Comparison of ENCODE assay signal across 16 cellular contexts in the genomic region with DNA sequence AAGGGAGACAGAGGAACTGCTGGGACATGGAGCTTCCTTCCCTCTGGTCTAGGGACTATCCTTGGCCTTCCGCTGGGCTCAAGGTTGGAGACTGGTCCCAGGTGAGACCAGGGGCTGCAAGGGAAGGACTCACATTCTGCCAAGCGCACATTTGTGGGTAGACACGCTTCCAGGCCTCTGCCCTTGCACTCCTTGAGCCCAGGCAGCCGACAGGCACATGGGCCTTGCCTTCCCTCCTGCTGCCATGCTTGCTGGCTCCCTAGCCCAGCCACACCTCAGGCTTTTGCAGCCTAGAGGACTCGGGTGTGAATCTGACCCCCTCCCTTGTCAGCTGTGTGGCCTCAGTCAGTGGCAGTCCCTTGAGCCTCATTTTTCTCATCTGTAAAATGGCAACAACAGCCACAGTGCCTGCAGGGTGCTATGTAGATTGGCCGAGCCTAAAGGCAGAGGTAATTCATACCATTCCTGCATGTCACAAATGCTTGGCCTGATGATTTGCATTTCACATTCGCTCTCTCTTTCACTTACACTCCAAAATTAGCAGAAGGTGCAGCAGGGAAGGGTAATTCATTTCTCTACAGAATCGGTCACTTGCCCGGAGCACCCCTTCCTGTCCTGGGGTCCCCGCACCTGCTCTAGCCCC.
"Had no signal": no experiment of that assay in that cellular context is flagged by ENCODE, and none has a peak within 500 bp of the region (broad histone marks: within the 10 kb centered on the region; RNA-seq: fewer than 3 reads in every experiment).

No MANE protein-coding gene starts in this region.

- H3K27ac Mint-ChIP-seq: activated B cell treated with CpG ODN at 0.5 μM for 24 hours; activated CD8-positive, alpha-beta T cell treated with anti-CD3 and anti-CD28 coated beads for 36 hours had no signal

- H3K27ac ChIP-seq: cardiac muscle cell, gastroesophageal sphincter, parathyroid adenoma, tibial nerve, vagina had no signal

- H3K4me1 Mint-ChIP-seq: activated B cell treated with CpG ODN at 0.5 μM for 24 hours had no signal

- H3K4me3 Mint-ChIP-seq: activated B cell treated with CpG ODN at 0.5 μM for 24 hours; activated CD8-positive, alpha-beta T cell treated with anti-CD3 and anti-CD28 coated beads for 36 hours; activated T-cell treated with anti-CD3 and anti-CD28 coated beads, Interleukin-2, amount 50 U/mL, for 4 hours; neural crest cell had no signal

- H3K36me3 ChIP-seq: cardiac muscle cell, gastroesophageal sphincter, tibial nerve, vagina had no signal

- H3K4me3 ChIP-seq: cardiac muscle cell, gastroesophageal sphincter, tibial nerve, vagina had no signal

- H3K9me3 Mint-ChIP-seq: activated B cell treated with CpG ODN at 0.5 μM for 24 hours; activated CD8-positive, alpha-beta T cell treated with anti-CD3 and anti-CD28 coated beads for 36 hours; activated T-cell treated with anti-CD3 and anti-CD28 coated beads, Interleukin-2, amount 50 U/mL, for 4 hours; neural crest cell had no signal

- ATAC-seq: activated CD8-positive, alpha-beta T cell treated with anti-CD3 and anti-CD28 coated beads for 36 hours; activated T-cell treated with anti-CD3 and anti-CD28 coated beads, Interleukin-2, amount 50 U/mL, for 4 hours; gastroesophageal sphincter had no signal

- H3K9me3 ChIP-seq: vagina had no signal

- H3K4me1 ChIP-seq: gastroesophageal sphincter, parathyroid adenoma, vagina had no signal

- DNase-seq: activated B cell treated with CpG ODN at 0.5 μM for 24 hours; activated CD4-positive, alpha-beta T cell treated with anti-CD3 and anti-CD28 coated beads for 48 hours; activated CD8-positive, alpha-beta T cell treated with anti-CD3 and anti-CD28 coated beads for 36 hours; activated effector memory CD4-positive, alpha-beta T cell treated with Interleukin-2 at 50 U/mL for 16 hours; activated naive CD4-positive, alpha-beta T cell treated with anti-CD3 and anti-CD28 coated beads, Interleukin-2, amount 50 U/mL, for 16 hours; activated T-cell treated with anti-CD3 and anti-CD28 coated beads, Interleukin-2, amount 50 U/mL, for 4 hours; retina; stimulated activated CD4-positive, alpha-beta T cell treated with anti-CD3 and anti-CD28 coated beads, Interleukin-4, amount 100 ng/mL, for 24 hours; stimulated activated naive CD4-positive, alpha-beta T cell treated with Interleukin-2 at 50 U/mL for 16 hours; substantia nigra had no signal

- H3K27me3 ChIP-seq: cardiac muscle cell, vagina had no signal
